ENCODE assay signal across 19 cellular contexts in genomic region chr11:117070016-117070415, GRCh38. TPM values are rescaled to one million over a fixed set of nuclear protein-coding genes. Genes with fewer than 3 reads are reported as not detected.
DNase-seq lines count a peak whose midpoint lies in the region; ATAC-seq and TF ChIP-seq lines count a peak whose summit lies in the region.
"Had no signal": no experiment of that assay in that cellular context is flagged by ENCODE, and none has a peak within 500 bp of the region (broad histone marks: within the 10 kb centered on the region; RNA-seq: fewer than 3 reads in every experiment).

No MANE protein-coding gene starts in this region.

- intact Hi-C loops in PC-9 (cut with micrococcal nuclease; ENCODE audit: unreplicated experiment) = loop anchor here (2.0 kb wide), 1 partner anchor 75 kb away; the partner anchor contains the start of gene PAFAH1B2
- intact Hi-C loops in activated T-helper 2 cell treated with anti-CD3 and anti-CD28 coated beads, Interferon-gamma antibody, Interleukin-2, Interleukin-4, amounts not matched to agents 10 μg/mL and 5 μg/mL and 100 μg/mL, durations not matched to agents 14 hours and 24 hours and 36 hours (cut with micrococcal nuclease) = no loop called here
- intact Hi-C loops in activated CD4-positive, alpha-beta T cell treated with anti-CD3 and anti-CD28 coated beads, Interleukin-2, amount 10 ng/mL, durations not matched to agents 24 days and 14 days (cut with micrococcal nuclease) = no loop called here

- H3K36me3 Mint-ChIP-seq in central memory CD8-positive, alpha-beta T cell (ENCODE audit: insufficient read depth) = peaks cover 24% of the 10 kb centered on the region
- peaks cover 6% of the 10 kb centered on the region for H3K36me3 Mint-ChIP-seq in activated T-helper 2 cell treated with anti-CD3 and anti-CD28 coated beads, Interferon-gamma antibody, Interleukin-2, Interleukin-4, amounts not matched to agents 10 μg/mL and 5 μg/mL and 100 μg/mL, durations not matched to agents 14 hours and 24 hours and 36 hours (ENCODE audit: low read depth)
- peaks cover 9% of the 10 kb centered on the region for H3K36me3 Mint-ChIP-seq in activated CD4-positive, alpha-beta T cell treated with anti-CD3 and anti-CD28 coated beads, Interleukin-2, amount 10 ng/mL, durations not matched to agents 24 days and 14 days (ENCODE audit: low read depth)

- no peak overlapping the region for H2AFZ ChIP-seq in PC-9
- H2AFZ ChIP-seq: parathyroid adenoma had no signal

- H3K4me3 Mint-ChIP-seq in central memory CD8-positive, alpha-beta T cell = no peak overlapping the region
- no peak overlapping the region for H3K4me3 Mint-ChIP-seq in activated T-helper 2 cell treated with anti-CD3 and anti-CD28 coated beads, Interferon-gamma antibody, Interleukin-2, Interleukin-4, amounts not matched to agents 10 μg/mL and 5 μg/mL and 100 μg/mL, durations not matched to agents 14 hours and 24 hours and 36 hours (ENCODE audit: low read depth)
- H3K4me3 Mint-ChIP-seq in activated CD4-positive, alpha-beta T cell treated with anti-CD3 and anti-CD28 coated beads, Interleukin-2, amount 10 ng/mL, durations not matched to agents 24 days and 14 days = no peak overlapping the region
- H3K4me3 Mint-ChIP-seq: activated naive CD4-positive, alpha-beta T cell treated with anti-CD3 and anti-CD28 coated beads for 36 hours had no signal

- H3K4me1 Mint-ChIP-seq in central memory CD8-positive, alpha-beta T cell = peaks cover 65% of the 10 kb centered on the region
- H3K4me1 Mint-ChIP-seq in activated T-helper 2 cell treated with anti-CD3 and anti-CD28 coated beads, Interferon-gamma antibody, Interleukin-2, Interleukin-4, amounts not matched to agents 10 μg/mL and 5 μg/mL and 100 μg/mL, durations not matched to agents 14 hours and 24 hours and 36 hours (ENCODE audit: low read depth) = peaks cover 44% of the 10 kb centered on the region
- peaks cover 42% of the 10 kb centered on the region for H3K4me1 Mint-ChIP-seq in activated CD4-positive, alpha-beta T cell treated with anti-CD3 and anti-CD28 coated beads, Interleukin-2, amount 10 ng/mL, durations not matched to agents 24 days and 14 days

- H3K9me3 Mint-ChIP-seq in central memory CD8-positive, alpha-beta T cell = no peaks in the 10 kb centered on the region
- no peaks in the 10 kb centered on the region for H3K9me3 Mint-ChIP-seq in activated T-helper 2 cell treated with anti-CD3 and anti-CD28 coated beads, Interferon-gamma antibody, Interleukin-2, Interleukin-4, amounts not matched to agents 10 μg/mL and 5 μg/mL and 100 μg/mL, durations not matched to agents 14 hours and 24 hours and 36 hours
- no peaks in the 10 kb centered on the region for H3K9me3 Mint-ChIP-seq in activated CD4-positive, alpha-beta T cell treated with anti-CD3 and anti-CD28 coated beads, Interleukin-2, amount 10 ng/mL, durations not matched to agents 24 days and 14 days
- H3K9me3 Mint-ChIP-seq: activated naive CD4-positive, alpha-beta T cell treated with anti-CD3 and anti-CD28 coated beads for 36 hours had no signal

- TF ChIP-seq CTCF in HEK293 (tag by site-specific recombination; IDR thresholded peaks at IDR 0.05) = no peak
- no peak for TF ChIP-seq CTCF in PC-9 (conservative IDR thresholded peaks at IDR 0.05)

- H3K79me2 ChIP-seq in PC-9 (ENCODE audit: low read depth) = peaks cover 88% of the 10 kb centered on the region

- peak in 1 of 2 experiments; percentile 88 for DNase-seq in PC-9
- no peak for DNase-seq in central memory CD8-positive, alpha-beta T cell (ENCODE audit: low spot score in 2 of 2)
- peak; percentile 63 for DNase-seq in renal cortical epithelial cell (ENCODE audit: low read depth)
- DNase-seq in activated T-helper 2 cell treated with anti-CD3 and anti-CD28 coated beads, Interferon-gamma antibody, Interleukin-2, Interleukin-4, amounts not matched to agents 10 μg/mL and 5 μg/mL and 100 μg/mL, durations not matched to agents 14 hours and 24 hours and 36 hours (ENCODE audit: low spot score) = no peak
- DNase-seq in activated CD4-positive, alpha-beta T cell treated with anti-CD3 and anti-CD28 coated beads, Interleukin-2, amount 10 ng/mL, durations not matched to agents 24 days and 14 days = no peak
- no peak for DNase-seq in NCI-H2227 treated with DMSO at 0.1 percent for 48 hours (lab: John Stamatoyannopoulos, UW)
- DNase-seq: activated CD4-positive, alpha-beta T cell treated with anti-CD3 and anti-CD28 coated beads, Interleukin-2, amount 50 U/mL, for 4 hours; activated naive CD4-positive, alpha-beta T cell treated with anti-CD3 and anti-CD28 coated beads for 36 hours; activated T-cell treated with anti-CD3 and anti-CD28 coated beads for 4 hours; AML-193; Caco-2; cortex of kidney; left ventricle myocardium inferior; sigmoid colon; stimulated activated CD4-positive, alpha-beta T cell treated with anti-CD3 and anti-CD28 coated beads, Interleukin-2, amount 100 ng/mL, for 24 hours had no signal

- no peaks in the 10 kb centered on the region for H3K27me3 Mint-ChIP-seq in central memory CD8-positive, alpha-beta T cell
- H3K27me3 Mint-ChIP-seq in activated T-helper 2 cell treated with anti-CD3 and anti-CD28 coated beads, Interferon-gamma antibody, Interleukin-2, Interleukin-4, amounts not matched to agents 10 μg/mL and 5 μg/mL and 100 μg/mL, durations not matched to agents 14 hours and 24 hours and 36 hours (ENCODE audit: low read depth) = no peaks in the 10 kb centered on the region
- no peaks in the 10 kb centered on the region for H3K27me3 Mint-ChIP-seq in activated CD4-positive, alpha-beta T cell treated with anti-CD3 and anti-CD28 coated beads, Interleukin-2, amount 10 ng/mL, durations not matched to agents 24 days and 14 days

- no peak for ATAC-seq in central memory CD8-positive, alpha-beta T cell (replicated peaks; ENCODE audit: extremely low read depth, poor library complexity, severe bottlenecking)
- ATAC-seq: gastroesophageal sphincter had no signal

- no peaks in the 10 kb centered on the region; the same call in 1 of the 2 replicates for H3K4me1 ChIP-seq in HEK293 (ENCODE audit: control insufficient read depth, insufficient read depth, low read length)
- H3K4me1 ChIP-seq in PC-9 (replicated peaks; ENCODE audit: insufficient read depth) = peaks cover 58% of the 10 kb centered on the region

- no peak overlapping the region for H3K27ac ChIP-seq in HEK293 (ENCODE audit: extremely low read depth, low read depth, low read length)
- peak overlapping the region; percentile 43 for H3K27ac ChIP-seq in PC-9
- H3K27ac ChIP-seq: ascending aorta, gastroesophageal sphincter, left ventricle myocardium inferior, parathyroid adenoma had no signal

- H3K27ac Mint-ChIP-seq in central memory CD8-positive, alpha-beta T cell (ENCODE audit: low read depth) = peak overlapping the region; percentile 42
- no peak overlapping the region for H3K27ac Mint-ChIP-seq in activated T-helper 2 cell treated with anti-CD3 and anti-CD28 coated beads, Interferon-gamma antibody, Interleukin-2, Interleukin-4, amounts not matched to agents 10 μg/mL and 5 μg/mL and 100 μg/mL, durations not matched to agents 14 hours and 24 hours and 36 hours
- no peak overlapping the region for H3K27ac Mint-ChIP-seq in activated CD4-positive, alpha-beta T cell treated with anti-CD3 and anti-CD28 coated beads, Interleukin-2, amount 10 ng/mL, durations not matched to agents 24 days and 14 days
- H3K27ac Mint-ChIP-seq: activated naive CD4-positive, alpha-beta T cell treated with anti-CD3 and anti-CD28 coated beads for 36 hours had no signal

- H3K36me3 ChIP-seq in HEK293 (ENCODE audit: control insufficient read depth in 2 of 2, insufficient read depth in 1 of 2, low read length in 2 of 2) (no peaks in the 10 kb centered on the region), PC-9 (ENCODE audit: low read depth) (no peaks in the 10 kb centered on the region)
- H3K36me3 ChIP-seq: ascending aorta, gastroesophageal sphincter, left ventricle myocardium inferior, sigmoid colon had no signal

- no peaks in the 10 kb centered on the region for H3K9me2 ChIP-seq in PC-9 (ENCODE audit: insufficient read depth)

- no peak overlapping the region for H3K4me3 ChIP-seq in HEK293 (ENCODE audit: low read depth, low read length)
- H3K4me3 ChIP-seq in PC-9 = no peak overlapping the region
- H3K4me3 ChIP-seq: ascending aorta, gastroesophageal sphincter, left ventricle myocardium inferior, sigmoid colon had no signal

- CTCF ChIA-PET in HEK293 (lab: Yijun Ruan, JAX) = interaction anchor here (0.5 to 1.6 kb wide), 4 partner anchors 36 to 477 kb away, joined by 3 to 9 read pairs (median 4); no protein-coding TSS in a partner anchor
- CTCF ChIA-PET in PC-9 (lab: Charles Lee) = no interaction called here

- no peaks in the 10 kb centered on the region for H3K27me3 ChIP-seq in PC-9 (ENCODE audit: insufficient read depth, low read depth)
- H3K27me3 ChIP-seq: ascending aorta, gastroesophageal sphincter, sigmoid colon had no signal

- peaks cover 54% of the 10 kb centered on the region for H3F3A ChIP-seq in PC-9 (ENCODE audit: insufficient read depth, low read depth)

- POLR2A ChIA-PET in HEK293 (lab: Yijun Ruan, JAX) = no interaction called here
- POLR2A ChIA-PET in PC-9 (lab: Charles Lee; ENCODE audit: unreplicated experiment) = no interaction called here

- peak overlapping the region; percentile 44 for H3K4me2 ChIP-seq in PC-9

- no TSS peak for BruUV-seq in PC-9 (replicated peaks; lab: Mats Ljungman, UMichigan)

- no peaks in the 10 kb centered on the region for H4K20me1 ChIP-seq in PC-9 (ENCODE audit: insufficient read depth)

- no peaks in the 10 kb centered on the region for H3K9me3 ChIP-seq in HEK293 (ENCODE audit: control insufficient read depth, insufficient read depth, low read depth, low read length)
- H3K9me3 ChIP-seq in PC-9 (ENCODE audit: insufficient read depth, low read depth) = no peaks in the 10 kb centered on the region
- H3K9me3 ChIP-seq: ascending aorta, Caco-2, gastroesophageal sphincter, left ventricle myocardium inferior, sigmoid colon had no signal

TF ChIP-seq in HEK293, 187 proteins besides CTCF, POLR2A, EP300 and RAD21 (continues in another document):
- TF ChIP-seq ZNF114 (tag by site-specific recombination; IDR thresholded peaks at IDR 0.05) = no peak

RNA-seq across cellular contexts. Expression of gene SIK3, which starts 28.2 kb away (rescaled TPM):
- total RNA-seq in PC-9 (2021) = 28.6 and 30.2 TPM in 2 replicates
- total RNA-seq in renal cortical epithelial cell = 7.6 and 31.3 TPM in 2 replicates
- total RNA-seq in activated T-helper 2 cell treated with anti-CD3 and anti-CD28 coated beads, Interferon-gamma antibody, Interleukin-2, Interleukin-4, amounts not matched to agents 10 μg/mL and 5 μg/mL and 100 μg/mL, durations not matched to agents 14 hours and 24 hours and 36 hours = 25.3 and 25.6 TPM in 2 replicates
- 38.4 and 38.7 TPM in 2 replicates for total RNA-seq in activated CD4-positive, alpha-beta T cell treated with anti-CD3 and anti-CD28 coated beads, Interleukin-2, amount 10 ng/mL, durations not matched to agents 24 days and 14 days
